In the genomic region with DNA sequence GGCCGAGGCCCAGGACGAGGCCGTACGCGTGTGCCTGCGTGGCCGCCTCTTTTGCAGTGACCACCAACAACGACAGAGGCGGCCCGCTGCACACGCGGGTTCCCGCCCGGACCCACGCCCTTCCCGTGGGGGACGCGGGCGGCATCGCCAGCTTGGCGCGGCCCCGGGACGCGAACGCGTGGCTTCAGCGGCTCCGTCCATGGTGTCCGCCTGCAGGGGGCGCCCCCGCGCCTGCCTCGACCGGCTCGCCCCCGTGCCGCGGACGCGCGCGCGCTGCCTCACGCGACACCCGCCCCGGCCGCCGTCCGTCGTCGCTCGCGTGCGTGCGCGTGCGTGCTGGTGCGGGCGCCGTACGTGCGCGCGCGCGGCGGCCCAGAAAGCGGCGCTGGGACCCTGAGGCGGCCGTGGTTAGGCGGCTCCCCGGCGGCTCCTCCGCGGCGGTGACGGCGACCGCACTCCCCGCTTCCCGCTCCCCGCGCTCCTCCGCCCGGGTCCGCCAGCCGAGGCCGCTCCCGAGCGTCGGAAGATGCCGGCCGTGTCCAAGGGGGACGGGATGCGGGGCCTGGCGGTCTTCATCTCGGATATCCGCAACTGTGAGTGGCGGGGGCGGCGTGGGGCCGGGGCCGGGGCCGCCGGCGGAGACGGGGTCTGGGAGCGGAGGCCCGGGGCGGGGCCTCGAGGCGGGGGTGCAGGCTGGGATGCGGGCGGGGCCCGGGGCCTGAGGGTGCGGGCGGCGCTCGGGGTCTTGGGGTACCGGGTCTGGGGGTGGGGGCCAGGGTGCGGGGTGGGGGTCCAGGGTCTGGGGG, we compare ENCODE assay signal across 8 cellular contexts. TPM values are rescaled to one million over a fixed set of nuclear protein-coding genes. Genes with fewer than 3 reads are reported as not detected.
DNase-seq lines count a peak whose midpoint lies in the region; ATAC-seq and TF ChIP-seq lines count a peak whose summit lies in the region.

A gene (plus strand): TSS at position 375 of the 806 bp plus-strand sequence. CDS start 152 bp downstream, at position 527.

- peak; percentile 78 for DNase-seq in DMS53 treated with DMSO at 0.1 percent for 48 hours (lab: John Stamatoyannopoulos, UW; ENCODE audit: unreplicated experiment)
- peak; percentile 85 for DNase-seq in KBM-7
- peak; percentile 82 to 87 for DNase-seq in SJCRH30
- DNase-seq in activated gamma-delta T cell treated with Interleukin-2 at 50 U/mL for 16 hours = peak; percentile 90
- peak in 1 of 2 donors; percentile 50 for DNase-seq in foreskin keratinocyte
- DNase-seq in stromal cell of bone marrow (ENCODE audit: low read depth) = peak; percentile 70

- no peaks in the 10 kb centered on the region for H3K9me3 ChIP-seq in SJCRH30 (replicated peaks)
- H3K9me3 ChIP-seq in neuron (ENCODE audit: low read length) = no peaks in the 10 kb centered on the region

- no peak within 1 kb of the TSS for H2AFZ ChIP-seq in neuron (ENCODE audit: low read depth, low read length)

- ATAC-seq in GM21576 (IDR thresholded peaks at IDR 0.05; ENCODE audit: unreplicated experiment) (peak; percentile 53), foreskin keratinocyte (peak; percentile 73)

- H3K4me1 ChIP-seq in SJCRH30 = peaks cover 16% of the 10 kb centered on the region; the same call in 1 of the 2 replicates
- peaks cover 7% of the 10 kb centered on the region for H3K4me1 ChIP-seq in foreskin keratinocyte
- peaks cover 18% of the 10 kb centered on the region for H3K4me1 ChIP-seq in neuron (ENCODE audit: insufficient read depth, low read length)

- H3K36me3 ChIP-seq in SJCRH30 = peaks cover 4% of the 10 kb centered on the region; the same call in 1 of the 2 replicates
- peaks cover 6% of the 10 kb centered on the region for H3K36me3 ChIP-seq in neuron (ENCODE audit: insufficient read depth, low read length)

- H3K4me3 ChIP-seq in SJCRH30 = peak within 1 kb of the TSS; percentile 92
- H3K4me3 ChIP-seq in neuron (ENCODE audit: low read length) = peak within 1 kb of the TSS; percentile 64

- peak within 1 kb of the TSS; percentile 29 for H3K27ac ChIP-seq in SJCRH30
- H3K27ac ChIP-seq in foreskin keratinocyte = peak within 1 kb of the TSS; percentile 93

- H3K27me3 ChIP-seq in SJCRH30 = no peaks in the 10 kb centered on the region
- H3K27me3 ChIP-seq in foreskin keratinocyte = no peaks in the 10 kb centered on the region
- no peaks in the 10 kb centered on the region for H3K27me3 ChIP-seq in neuron (ENCODE audit: insufficient read depth, low read length)

- peak; percentile 94 for TF ChIP-seq CTCF in foreskin keratinocyte (conservative IDR thresholded peaks at IDR 0.05)

- in situ Hi-C loops in KBM-7 (cut with MboI; ENCODE audit: low pct_unique_long_range_greater_than_20kb, low sequenced_read_pairs) = no loop called here

RNA-seq across cellular contexts. Expression of the gene that starts here (rescaled TPM):
- 40.6 and 42.6 TPM in 2 replicates for total RNA-seq in SJCRH30 (2014; rRNA removed; shearing (Covaris generic))
- 45.2 and 45.5 TPM in 2 replicates for total RNA-seq in foreskin keratinocyte
- 37.2 and 40.2 TPM in 2 replicates for polyA plus RNA-seq in foreskin keratinocyte
